18 cellular contexts compared by ENCODE assay signal in genomic region chr5:89703799-89704198, GRCh38.
DNase-seq lines count a peak whose midpoint lies in the region; TF ChIP-seq lines count a peak whose summit lies in the region.
"Had no signal": no experiment of that assay in that cellular context is flagged by ENCODE, and none has a peak within 500 bp of the region (broad histone marks: within the 10 kb centered on the region; RNA-seq: fewer than 3 reads in every experiment).

No MANE protein-coding gene starts in this region.

- no peaks in the 10 kb centered on the region for H3K36me3 Mint-ChIP-seq in nephron progenitor cell (ENCODE audit: low read depth)
- H3K36me3 Mint-ChIP-seq: activated naive CD4-positive, alpha-beta T cell treated with anti-CD3 and anti-CD28 coated beads, Interleukin-2, amount 50 U/mL, for 72 hours; naive thymus-derived CD8-positive, alpha-beta T cell had no signal

- TF ChIP-seq EP300 in Ishikawa (IDR thresholded peaks at IDR 0.05; ENCODE audit: borderline replicate concordance), result no peak

- H3K27me3 Mint-ChIP-seq in nephron progenitor cell (ENCODE audit: low read depth, poor library complexity), result no peaks in the 10 kb centered on the region

- no peaks in the 10 kb centered on the region for H3K9me3 Mint-ChIP-seq in nephron progenitor cell

- no peak overlapping the region for H3K4me3 ChIP-seq in fibroblast of pulmonary artery (replicated peaks; ENCODE audit: low read depth, low read length)
- H3K4me3 ChIP-seq: left ventricle myocardium inferior had no signal

- no peaks in the 10 kb centered on the region for H3K4me1 Mint-ChIP-seq in nephron progenitor cell

- in situ Hi-C loops in GM13977 (cut with MboI; ENCODE audit: low pct_unique_long_range_greater_than_20kb, low sequenced_read_pairs, unreplicated experiment), result no loop called here

- H3K27ac Mint-ChIP-seq in nephron progenitor cell, result no peak overlapping the region
- H3K27ac Mint-ChIP-seq: activated naive CD4-positive, alpha-beta T cell treated with anti-CD3 and anti-CD28 coated beads, Interleukin-2, amount 50 U/mL, for 72 hours; naive thymus-derived CD8-positive, alpha-beta T cell had no signal

- H3K4me3 Mint-ChIP-seq in nephron progenitor cell, result no peak overlapping the region
- H3K4me3 Mint-ChIP-seq: naive thymus-derived CD8-positive, alpha-beta T cell had no signal

- peak; percentile 7 for DNase-seq in AG20443 (ENCODE audit: low spot score)
- peak; percentile 4 for DNase-seq in fibroblast of pulmonary artery (ENCODE audit: low read depth)
- peak; percentile 4 for DNase-seq in nephron progenitor cell
- no peak for DNase-seq in activated CD4-positive, CD25-positive, alpha-beta regulatory T cell (lab: John Stamatoyannopoulos, UW)
- DNase-seq in GM13977 (ENCODE audit: low spot score), result no peak
- no peak for DNase-seq in MV-4-11 (lab: John Stamatoyannopoulos, UW)
- no peak for DNase-seq in NCI-H748 (lab: John Stamatoyannopoulos, UW; ENCODE audit: unreplicated experiment)
- DNase-seq: activated CD4-positive, alpha-beta T cell treated with anti-CD3 and anti-CD28 coated beads for 48 hours; activated T-cell treated with anti-CD3 and anti-CD28 coated beads for 4 hours; central memory CD4-positive, alpha-beta T cell; DMS153; left ventricle myocardium inferior; naive thymus-derived CD8-positive, alpha-beta T cell; NCI-H2081; NCI-H82; stimulated activated naive CD4-positive, alpha-beta T cell treated with Interleukin-2 at 50 U/mL for 16 hours had no signal

- no peak for TF ChIP-seq RAD21 in Ishikawa (IDR thresholded peaks at IDR 0.05; ENCODE audit: low read depth)

- TF ChIP-seq CTCF in fibroblast of pulmonary artery (IDR thresholded peaks at IDR 0.05; ENCODE audit: low read length, missing control alignments), result no peak
- TF ChIP-seq CTCF in nephron progenitor cell (IDR thresholded peaks at IDR 0.05), result no peak
- no peak for TF ChIP-seq CTCF in GM13977 (IDR thresholded peaks at IDR 0.05; ENCODE audit: extremely low read depth, insufficient read depth, missing control alignments)

TF ChIP-seq in Ishikawa, 13 proteins besides CTCF, POLR2A, EP300 and RAD21:
- TF ChIP-seq TCF12 (IDR thresholded peaks at IDR 0.05; ENCODE audit: low read depth) (no peak), TEAD4 (IDR thresholded peaks at IDR 0.05) (peak; percentile 71)

Comparison
In these comparisons a context has a peak if more than half of its experiments do, and no peak if none do; other contexts are left out.
1. DNase-seq: peak in AG20443 (single experiment), fibroblast of pulmonary artery (single experiment) and nephron progenitor cell (single experiment); none in activated CD4-positive, CD25-positive, alpha-beta regulatory T cell (0 of 4), GM13977 (single experiment), MV-4-11 (single experiment) and NCI-H748 (single experiment).